In genomic region chr10:124992462-124993344, GRCh38 we compare ENCODE assay signal across 8 cellular contexts. TPM values are rescaled to one million over a fixed set of nuclear protein-coding genes. Genes with fewer than 3 reads are reported as not detected.
DNase-seq lines count a peak whose midpoint lies in the region; ATAC-seq and TF ChIP-seq lines count a peak whose summit lies in the region.

No MANE protein-coding gene starts in this region.

- TF ChIP-seq CTCF in mucosa of descending colon (IDR thresholded peaks at IDR 0.05) = peak; percentile 57

- ATAC-seq in esophagus mucosa (peak; percentile 68), mucosa of descending colon (peak; percentile 72), GM21447 (IDR thresholded peaks at IDR 0.05; ENCODE audit: unreplicated experiment) (no peak)

- no peaks in the 10 kb centered on the region for H3K4me1 ChIP-seq in mucosa of descending colon (ENCODE audit: low read depth)

- in situ Hi-C loops in ACHN (cut with HindIII; ENCODE audit: low pct_ligation_motif_present, low pct_unique_long_range_greater_than_20kb, low sequenced_read_pairs) = no loop called here

- H3K9me3 ChIP-seq in mucosa of descending colon = no peaks in the 10 kb centered on the region

- H3K4me3 ChIP-seq in mucosa of descending colon = no peak overlapping the region

- peaks cover 9% of the 10 kb centered on the region for H3K36me3 ChIP-seq in mucosa of descending colon (ENCODE audit: low read depth)

- DNase-seq in ACHN (peak; percentile 67), GM03348 (ENCODE audit: low spot score) (peak; percentile 55), HT1080 (ENCODE audit: low read depth) (peak; percentile 47), SK-N-DZ (ENCODE audit: low spot score) (peak; percentile 56), mucosa of descending colon (peak; percentile 49 to 82 (median 50))
- no peak for DNase-seq in effector CD8-positive, alpha-beta T cell (lab: John Stamatoyannopoulos, UW)

- intact Hi-C loops in mucosa of descending colon (cut with DNase I, micrococcal nuclease) = no loop called here

RNA-seq across cellular contexts. Expression of gene ZRANB1, which starts 50.8 kb away (rescaled TPM):
- total RNA-seq in HT1080 (2014; rRNA removed; shearing (Covaris generic)) = 11.3 and 11.5 TPM in 2 replicates
- polyA plus RNA-seq in HT1080 (2015; cell fraction: cytosol; rRNA removed) = 13.3 and 18.4 TPM in 2 replicates
- polyA plus RNA-seq in HT1080 (2015; cell fraction: nucleus; rRNA removed) = 12.8 and 15.7 TPM in 2 replicates
- polyA plus RNA-seq in SK-N-DZ (2014; cell fraction: cytosol; rRNA removed) = 19.0 and 21.8 TPM in 2 replicates
- polyA plus RNA-seq in SK-N-DZ (2014; cell fraction: nucleus; rRNA removed) = 10.6 and 10.9 TPM in 2 replicates
- 14.2 TPM for total RNA-seq in esophagus mucosa
- 10 to 100 TPM in 2 of 3 donors, 1 to 10 TPM in 1; 9.9 to 31.4 (median 13.5) TPM for total RNA-seq in mucosa of descending colon
